Comparison of ENCODE assay signal across 15 cellular contexts in genomic region chr11:134725939-134726639, GRCh38.
DNase-seq lines count a peak whose midpoint lies in the region; ATAC-seq and TF ChIP-seq lines count a peak whose summit lies in the region.
"Had no signal": no experiment of that assay in that cellular context is flagged by ENCODE, and none has a peak within 500 bp of the region (broad histone marks: within the 10 kb centered on the region; RNA-seq: fewer than 3 reads in every experiment).

No MANE protein-coding gene starts in this region.

- H3K27ac ChIP-seq in C4-2B, result no peak overlapping the region
- no peak overlapping the region for H3K27ac ChIP-seq in colonic mucosa

- H3K9me3 ChIP-seq in colonic mucosa (no peaks in the 10 kb centered on the region), MG63 (no peaks in the 10 kb centered on the region; the same call in 1 of the 2 replicates)

- DNase-seq in HT-29 (ENCODE audit: low spot score) (peak; percentile 69), colonic mucosa (peak; percentile 42), mucosa of gallbladder (ENCODE audit: low spot score) (peak; percentile 55), NCI-H345 (lab: John Stamatoyannopoulos, UW) (no peak), MG63 (no peak), T-helper 9 cell (no peak)
- DNase-seq: CD4-positive, CD25-positive, alpha-beta regulatory T cell; effector memory CD8-positive, alpha-beta T cell; natural killer cell; NCI-H510A; stimulated activated CD4-positive, alpha-beta T cell treated with anti-CD3 and anti-CD28 coated beads, Interleukin-15, amount 100 ng/mL, for 24 hours; stimulated activated naive CD4-positive, alpha-beta T cell had no signal

- H3K27me3 ChIP-seq in colonic mucosa, result no peaks in the 10 kb centered on the region
- H3K27me3 ChIP-seq in MG63, result no peaks in the 10 kb centered on the region; the same call in 1 of the 2 replicates

- intact Hi-C loops in colonic mucosa (cut with DNase I), result loop anchor here (10.0 kb wide), 1 partner anchor 361 kb away; no protein-coding TSS in a partner anchor

- H3K4me1 ChIP-seq in colonic mucosa, result no peaks in the 10 kb centered on the region

- H3K36me3 ChIP-seq in colonic mucosa (no peaks in the 10 kb centered on the region), MG63 (no peaks in the 10 kb centered on the region)

- H3K4me3 ChIP-seq in colonic mucosa (no peak overlapping the region), MG63 (no peak overlapping the region)
- H3K4me3 ChIP-seq: GM12878 had no signal

- TF ChIP-seq CTCF in C4-2B (conservative IDR thresholded peaks at IDR 0.05), result peak; percentile 92
- TF ChIP-seq CTCF in colonic mucosa (IDR thresholded peaks at IDR 0.05), result no peak

- no peak overlapping the region for H3K9ac ChIP-seq in colonic mucosa (ENCODE audit: low read depth in 2 of 2, low read length in 2 of 2)

- ATAC-seq in activated CD4-positive, CD25-positive, alpha-beta regulatory T cell treated with anti-CD3 and anti-CD28 coated beads, Interleukin-2, amount 50 U/mL, for 24 hours, result no peak
- ATAC-seq: effector memory CD8-positive, alpha-beta T cell; GM12878 had no signal

Comparison
In these comparisons a context has a peak if more than half of its experiments do, and no peak if none do; other contexts are left out.
1. DNase-seq: peak in HT-29 (single experiment), colonic mucosa (single experiment) and mucosa of gallbladder (single experiment); none in NCI-H345 (single experiment), MG63 (single experiment) and T-helper 9 cell (single experiment).